In genomic region chr17:62974788-62975586, GRCh38 we compare ENCODE assay signal across 26 cellular contexts. TPM values are rescaled to one million over a fixed set of nuclear protein-coding genes. Genes with fewer than 3 reads are reported as not detected.
A peak's percentile ranks its signal among the peaks of the same experiment; 100 is the strongest.
DNase-seq lines count a peak whose midpoint lies in the region; ATAC-seq, FAIRE-seq and TF ChIP-seq lines count a peak whose summit lies in the region.
"Had no signal": no experiment of that assay in that cellular context is flagged by ENCODE, and none has a peak within 500 bp of the region (broad histone marks: within the 10 kb centered on the region; RNA-seq: fewer than 3 reads in every experiment).

No MANE protein-coding gene starts in this region.

- H3K9me3 Mint-ChIP-seq in osteocyte (ENCODE audit: unreplicated experiment): no peaks in the 10 kb centered on the region

- H3K4me3 Mint-ChIP-seq in osteocyte (ENCODE audit: unreplicated experiment): no peak overlapping the region
- H3K4me3 Mint-ChIP-seq: CD8-positive, alpha-beta memory T cell; IgD-negative memory B cell had no signal

- H3K36me3 ChIP-seq in adipocyte (ENCODE audit: control insufficient read depth, insufficient read depth, low read length, severe bottlenecking): no peaks in the 10 kb centered on the region
- H3K36me3 ChIP-seq: HAP-1 had no signal

- peaks cover 15% of the 10 kb centered on the region for H3K4me1 ChIP-seq in adipocyte (ENCODE audit: control insufficient read depth, insufficient read depth, low read length)

- DNase-seq in D721Med (ENCODE audit: insufficient read length, low spot score) (no peak), adipocyte (ENCODE audit: low read depth) (peak; percentile 12), fibroblast of gingiva (ENCODE audit: low read depth) (peak; percentile 16), osteocyte (ENCODE audit: extremely low spot score, unreplicated experiment) (no peak), G401 (ENCODE audit: low spot score) (no peak), NCI-H2171 treated with DMSO at 0.1 percent for 48 hours (lab: John Stamatoyannopoulos, UW) (no peak), middle frontal gyrus (ENCODE audit: extremely low spot score, low spot score) (no peak)
- DNase-seq: CD8-positive, alpha-beta memory T cell; DMS79 treated with DMSO at 0.1 percent for 48 hours; GM23248; NCI-H1092; NCI-H1417 treated with DMSO at 0.1 percent for 48 hours; NCI-H1694 treated with DMSO at 0.1 percent for 48 hours; NCI-H2081; NCI-H2171; NCI-H345; NCI-H524 treated with DMSO at 0.1 percent for 48 hours; NCI-H774; SK-N-SH; SW 1271 had no signal

- in situ Hi-C loops in G401 (cut with HindIII; ENCODE audit: low sequenced_read_pairs): no loop called here

- no peak overlapping the region for H3K4me3 ChIP-seq in adipocyte (ENCODE audit: low read length)
- H3K4me3 ChIP-seq: GM23248, HAP-1 had no signal

- H3K36me3 Mint-ChIP-seq in osteocyte (ENCODE audit: unreplicated experiment): no peaks in the 10 kb centered on the region

- FAIRE-seq in D721Med (lab: Jason Lieb, UNC): peak; percentile 35
- FAIRE-seq: A204.1, RCC 7860 had no signal

- no peak for TF ChIP-seq CTCF in D721Med (IDR thresholded peaks at IDR 0.05; ENCODE audit: insufficient read depth, missing control alignments)
- no peak for TF ChIP-seq CTCF in osteocyte (IDR thresholded peaks at IDR 0.05)

- H3K27me3 Mint-ChIP-seq in osteocyte (ENCODE audit: unreplicated experiment): no peaks in the 10 kb centered on the region

- peak overlapping the region; percentile 61 for H3K27ac Mint-ChIP-seq in osteocyte (ENCODE audit: unreplicated experiment)
- H3K27ac Mint-ChIP-seq: IgD-negative memory B cell had no signal

- H3K27me3 ChIP-seq in adipocyte (replicated peaks; ENCODE audit: control insufficient read depth, insufficient read depth, low read length): no peaks in the 10 kb centered on the region

- no peak for ATAC-seq in GM21423 (IDR thresholded peaks at IDR 0.05; ENCODE audit: unreplicated experiment)

- no peak overlapping the region for H3K9ac ChIP-seq in adipocyte (ENCODE audit: low read length)
- H3K9ac ChIP-seq: GM23248, KMS-11, SK-N-SH had no signal

- peaks cover 15% of the 10 kb centered on the region for H3K4me1 Mint-ChIP-seq in osteocyte (ENCODE audit: unreplicated experiment)
- H3K4me1 Mint-ChIP-seq: IgD-negative memory B cell had no signal

- peaks cover 5% of the 10 kb centered on the region for H3K9me3 ChIP-seq in adipocyte (ENCODE audit: control insufficient read depth, low read length)
- H3K9me3 ChIP-seq: HAP-1 had no signal

RNA-seq across cellular contexts. Expression of gene TANC2, which starts 9.0 kb away (rescaled TPM):
- total RNA-seq in osteocyte: 40.3 and 41.1 TPM in 2 replicates
- 0.71 and 3.6 TPM in 2 replicates for total RNA-seq in G401 (2014; rRNA removed; shearing (Covaris generic))

Comparison
In these comparisons a context has a peak if more than half of its experiments do, and no peak if none do; other contexts are left out.
1. DNase-seq: peak in adipocyte (single experiment) and fibroblast of gingiva (single experiment); none in D721Med (single experiment), osteocyte (single experiment), G401 (single experiment), NCI-H2171 treated with DMSO at 0.1 percent for 48 hours (single experiment) and middle frontal gyrus (single experiment).